ENCODE assay signal across 19 cellular contexts in genomic region chr5:139223481-139223880, GRCh38. TPM values are rescaled to one million over a fixed set of nuclear protein-coding genes. Genes with fewer than 3 reads are reported as not detected.
A peak's percentile ranks its signal among the peaks of the same experiment; 100 is the strongest.
DNase-seq lines count a peak whose midpoint lies in the region; FAIRE-seq and TF ChIP-seq lines count a peak whose summit lies in the region.
"Had no signal": no experiment of that assay in that cellular context is flagged by ENCODE, and none has a peak within 500 bp of the region (broad histone marks: within the 10 kb centered on the region; RNA-seq: fewer than 3 reads in every experiment).

No MANE protein-coding gene starts in this region.

- H3K4me3 Mint-ChIP-seq in Calu3 (ENCODE audit: low read depth, unreplicated experiment), result no peak overlapping the region
- H3K4me3 Mint-ChIP-seq: CD4-positive, CD25-positive, alpha-beta regulatory T cell had no signal

- no peaks in the 10 kb centered on the region for H3K36me3 ChIP-seq in mammary epithelial cell (ENCODE audit: insufficient read depth, low read length)
- H3K36me3 ChIP-seq: MG63 had no signal

- no peaks in the 10 kb centered on the region for H3K27me3 ChIP-seq in mammary epithelial cell (ENCODE audit: insufficient read depth, low read length)
- H3K27me3 ChIP-seq: MG63 had no signal

- FAIRE-seq in frontal cortex (lab: Jason Lieb, UNC), result no peak
- FAIRE-seq: A549 had no signal

- dilution Hi-C loops in mammary epithelial cell (cut with HindIII; ENCODE audit: low sequenced_read_pairs), result no loop called here

- H2AFZ ChIP-seq in mammary epithelial cell (ENCODE audit: low read depth, low read length), result peak overlapping the region; percentile 76

- no TSS peak for BruUV-seq in Calu3 (replicated peaks; lab: Mats Ljungman, UMichigan)
- BruUV-seq in mammary epithelial cell (replicated peaks; lab: Mats Ljungman, UMichigan), result no TSS peak

- no peaks in the 10 kb centered on the region for H3K9me3 ChIP-seq in mammary epithelial cell (replicated peaks; ENCODE audit: insufficient read depth, low read length)
- H3K9me3 ChIP-seq: A549 had no signal

- H3K9ac ChIP-seq in mammary epithelial cell (ENCODE audit: insufficient read depth, low read length), result no peak overlapping the region

- H3K27ac Mint-ChIP-seq in Calu3 (ENCODE audit: unreplicated experiment), result peak overlapping the region; percentile 19
- H3K27ac Mint-ChIP-seq: CD4-positive, CD25-positive, alpha-beta regulatory T cell had no signal

- no peaks in the 10 kb centered on the region for H3K27me3 Mint-ChIP-seq in Calu3 (ENCODE audit: unreplicated experiment)

- H3K27ac ChIP-seq in mammary epithelial cell (ENCODE audit: insufficient read depth, low read depth, low read length), result no peak overlapping the region
- H3K27ac ChIP-seq: A549 had no signal

- CTCF ChIA-PET in Calu3 (lab: Charles Lee), result no interaction called here
- CTCF ChIA-PET in mammary epithelial cell (lab: Charles Lee; ENCODE audit: low non-redundant PET), result no interaction called here

- DNase-seq in Calu3, result no peak
- DNase-seq in mammary epithelial cell, result no peak
- peak; percentile 22 for DNase-seq in fibroblast of the aortic adventitia (ENCODE audit: low read depth)
- DNase-seq in stromal cell of bone marrow (ENCODE audit: low read depth), result peak; percentile 31
- DNase-seq in UCSD-AML1 (lab: John Stamatoyannopoulos, UW; ENCODE audit: unreplicated experiment), result no peak
- no peak for DNase-seq in frontal cortex (ENCODE audit: low spot score in 2 of 2)
- no peak for DNase-seq in NCI-H1105 treated with DMSO at 0.1 percent for 48 hours (lab: John Stamatoyannopoulos, UW)
- DNase-seq: CD4-positive, CD25-positive, alpha-beta regulatory T cell; DMS 273 treated with DMSO at 0.1 percent for 48 hours; DMS79 treated with DMSO at 0.1 percent for 48 hours; H7; Kasumi-1; MG63; NCI-H1436 treated with DMSO at 0.1 percent for 48 hours; NCI-H1930; NCI-H510A treated with DMSO at 0.1 percent for 48 hours; NCI-H774; NK-92 treated with Interleukin-12 subunit alpha and Interleukin-12 subunit beta, amount 100 ng/mL, for 24 hours had no signal

- peaks cover 13% of the 10 kb centered on the region for H3K4me1 Mint-ChIP-seq in Calu3 (ENCODE audit: low read depth, unreplicated experiment)
- H3K4me1 Mint-ChIP-seq: CD4-positive, CD25-positive, alpha-beta regulatory T cell had no signal

- H3K79me2 ChIP-seq in mammary epithelial cell (ENCODE audit: insufficient read depth, low read length), result no peaks in the 10 kb centered on the region

- TF ChIP-seq CTCF in Calu3 (IDR thresholded peaks at IDR 0.05; ENCODE audit: unreplicated experiment) (no peak), mammary epithelial cell (conservative IDR thresholded peaks at IDR 0.05 in 1 of 2, IDR thresholded peaks at IDR 0.05 in 1 of 2; ENCODE audit: extremely low read depth in 1 of 2, insufficient read depth in 1 of 2, low read depth in 1 of 2, low read length in 2 of 2) (no peak), fibroblast of the aortic adventitia (IDR thresholded peaks at IDR 0.05; ENCODE audit: insufficient read depth, low read length) (no peak)

- 97% methylated on average over 3 of the region's 3 CpGs for WGBS in mammary epithelial cell (ENCODE audit: low coverage, missing lambda C conversion rate)

- H3K4me2 ChIP-seq in mammary epithelial cell (ENCODE audit: insufficient read depth, low read depth, low read length), result no peak overlapping the region
- H3K4me2 ChIP-seq: A549 had no signal

- in situ Hi-C loops in mammary epithelial cell (cut with MboI; ENCODE audit: low sequenced_read_pairs in 2 of 2), result no loop called here

- H3K9me3 Mint-ChIP-seq in Calu3 (ENCODE audit: low read depth, unreplicated experiment), result peaks cover 3% of the 10 kb centered on the region

- no peak overlapping the region for H3K4me3 ChIP-seq in mammary epithelial cell (replicated peaks in 1 of 3; ENCODE audit: insufficient read depth in 1 of 3, low read depth in 2 of 3, low read length in 3 of 3)
- H3K4me3 ChIP-seq in fibroblast of the aortic adventitia (ENCODE audit: low read depth, low read length), result no peak overlapping the region
- H3K4me3 ChIP-seq: A549, MG63 had no signal

- H3K36me3 Mint-ChIP-seq in Calu3 (ENCODE audit: insufficient read depth, unreplicated experiment), result no peaks in the 10 kb centered on the region
- H3K36me3 Mint-ChIP-seq: CD4-positive, CD25-positive, alpha-beta regulatory T cell had no signal

- H3K4me1 ChIP-seq in mammary epithelial cell (ENCODE audit: insufficient read depth, low read length), result no peaks in the 10 kb centered on the region
- H3K4me1 ChIP-seq: A549 had no signal

- intact Hi-C loops in Calu3 (cut with micrococcal nuclease; ENCODE audit: unreplicated experiment) (no loop called here), mammary epithelial cell (cut with micrococcal nuclease) (no loop called here)

- no peaks in the 10 kb centered on the region for H4K20me1 ChIP-seq in mammary epithelial cell (ENCODE audit: insufficient read depth, low read length)

RNA-seq across cellular contexts. Expression of gene SIL1, which starts 25.3 kb away (rescaled TPM):
- 45.8 and 61.2 TPM in 2 replicates for total RNA-seq in Calu3 (2022)
- 10 to 100 TPM; 35.8 to 52.4 TPM for total RNA-seq in mammary epithelial cell
- 40.8 TPM for polyA plus RNA-seq in mammary epithelial cell
- polyA minus RNA-seq in mammary epithelial cell, result 15.6 TPM
- 31.7 and 68.0 TPM in 2 replicates for total RNA-seq in fibroblast of the aortic adventitia (ENCODE audit: low replicate concordance)
- total RNA-seq in frontal cortex, result 9.4 TPM

Comparison
In these comparisons a context has a peak if more than half of its experiments do, and no peak if none do; other contexts are left out.
1. DNase-seq: peak in fibroblast of the aortic adventitia (single experiment) and stromal cell of bone marrow (single experiment); none in Calu3 (single experiment), mammary epithelial cell (single experiment), UCSD-AML1 (single experiment), frontal cortex (0 of 2) and NCI-H1105 treated with DMSO at 0.1 percent for 48 hours (single experiment).